32 cellular contexts compared by ENCODE assay signal in the genomic region with DNA sequence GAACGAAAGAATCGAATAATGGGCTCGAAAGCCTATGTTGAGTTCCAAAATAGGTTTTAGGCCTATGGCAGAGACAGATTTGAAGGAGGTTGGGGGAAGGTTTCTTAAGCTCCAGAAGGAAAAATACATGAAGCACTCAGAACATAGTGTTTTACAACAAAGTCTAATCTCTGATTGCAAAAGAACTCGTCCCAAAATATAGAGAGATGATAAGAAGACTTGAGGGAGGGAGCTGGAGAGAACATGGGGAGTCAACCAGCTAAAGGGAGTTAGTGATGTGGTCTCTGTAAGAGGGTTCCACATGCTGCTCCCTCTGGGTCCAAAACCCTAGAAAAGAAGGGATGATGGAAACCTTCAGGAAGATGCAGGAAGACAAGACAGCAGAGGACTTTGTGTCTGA.
"Had no signal": no experiment of that assay in that cellular context is flagged by ENCODE, and none has a peak within 500 bp of the region (broad histone marks: within the 10 kb centered on the region; RNA-seq: fewer than 3 reads in every experiment).

No MANE protein-coding gene starts in this region.

- H3K4me3 Mint-ChIP-seq: activated CD4-positive, alpha-beta memory T cell treated with anti-CD3 and anti-CD28 coated beads for 36 hours; activated CD4-positive, alpha-beta T cell treated with anti-CD3 and anti-CD28 coated beads for 36 hours; activated CD4-positive, alpha-beta T cell treated with anti-CD3 and anti-CD28 coated beads, Interleukin-2, amount 10 ng/mL, durations not matched to agents 24 days and 14 days; activated CD8-positive, alpha-beta memory T cell treated with anti-CD3 and anti-CD28 coated beads, Interleukin-2, amount 10 ng/mL, durations not matched to agents 7 days and 5 days; activated CD8-positive, alpha-beta T cell treated with anti-CD3 and anti-CD28 coated beads, Interleukin-2, amount 10 ng/mL, durations not matched to agents 7 days and 5 days; activated naive CD4-positive, alpha-beta T cell treated with anti-CD3 and anti-CD28 coated beads, Interleukin-2, amount 10 ng/mL, durations not matched to agents 7 days and 5 days; activated naive CD8-positive, alpha-beta T cell treated with anti-CD3 and anti-CD28 coated beads for 36 hours; activated naive CD8-positive, alpha-beta T cell treated with anti-CD3 and anti-CD28 coated beads, Interleukin-2, amount 50 U/mL, for 24 hours; activated T-cell treated with anti-CD3 and anti-CD28 coated beads, Interleukin-2, amount 50 U/mL, for 72 hours; brain; dendritic cell treated with granulocyte-macrophage colony-stimulating factor and Interleukin-4, amounts not matched to agents 40 ng/mL and 50 ng/mL, for 4 days; endodermal cell had no signal

- H3K27ac ChIP-seq: adrenal gland, ascending aorta, breast epithelium, cardiac muscle cell, colonic mucosa, dorsolateral prefrontal cortex, foreskin keratinocyte, gastrocnemius medialis had no signal

- H3K9me3 Mint-ChIP-seq: activated CD4-positive, alpha-beta memory T cell treated with anti-CD3 and anti-CD28 coated beads for 36 hours; activated CD4-positive, alpha-beta T cell treated with anti-CD3 and anti-CD28 coated beads, Interleukin-2, amount 10 ng/mL, durations not matched to agents 24 days and 14 days; activated naive CD4-positive, alpha-beta T cell treated with anti-CD3 and anti-CD28 coated beads, Interleukin-2, amount 10 ng/mL, durations not matched to agents 7 days and 5 days; activated naive CD8-positive, alpha-beta T cell treated with anti-CD3 and anti-CD28 coated beads for 36 hours; activated naive CD8-positive, alpha-beta T cell treated with anti-CD3 and anti-CD28 coated beads, Interleukin-2, amount 50 U/mL, for 24 hours; activated T-cell treated with anti-CD3 and anti-CD28 coated beads, Interleukin-2, amount 50 U/mL, for 72 hours; dendritic cell treated with granulocyte-macrophage colony-stimulating factor and Interleukin-4, amounts not matched to agents 40 ng/mL and 50 ng/mL, for 4 days; endodermal cell had no signal

- H3K4me3 ChIP-seq: adrenal gland, ascending aorta, breast epithelium, cardiac muscle cell, colonic mucosa, dorsolateral prefrontal cortex, gastrocnemius medialis had no signal

- H3K4me1 Mint-ChIP-seq: activated CD4-positive, alpha-beta T cell treated with anti-CD3 and anti-CD28 coated beads for 36 hours; activated CD4-positive, alpha-beta T cell treated with anti-CD3 and anti-CD28 coated beads, Interleukin-2, amount 10 ng/mL, durations not matched to agents 24 days and 14 days; activated CD8-positive, alpha-beta memory T cell treated with anti-CD3 and anti-CD28 coated beads, Interleukin-2, amount 10 ng/mL, durations not matched to agents 7 days and 5 days; activated naive CD4-positive, alpha-beta T cell treated with anti-CD3 and anti-CD28 coated beads, Interleukin-2, amount 10 ng/mL, durations not matched to agents 7 days and 5 days; activated naive CD8-positive, alpha-beta T cell treated with anti-CD3 and anti-CD28 coated beads for 36 hours; activated naive CD8-positive, alpha-beta T cell treated with anti-CD3 and anti-CD28 coated beads, Interleukin-2, amount 50 U/mL, for 24 hours; endodermal cell had no signal

- H3K27me3 ChIP-seq: ascending aorta, breast epithelium, cardiac muscle cell, colonic mucosa, dorsolateral prefrontal cortex, gastrocnemius medialis had no signal

- ATAC-seq: activated CD4-positive, alpha-beta T cell treated with anti-CD3 and anti-CD28 coated beads for 36 hours; activated CD8-positive, alpha-beta memory T cell treated with anti-CD3 and anti-CD28 coated beads, Interleukin-2, amount 10 ng/mL, durations not matched to agents 7 days and 5 days; activated CD8-positive, alpha-beta T cell treated with anti-CD3 and anti-CD28 coated beads, Interleukin-2, amount 10 ng/mL, durations not matched to agents 7 days and 5 days; activated naive CD8-positive, alpha-beta T cell treated with anti-CD3 and anti-CD28 coated beads, Interleukin-2, amount 50 U/mL, for 24 hours; activated T-cell treated with anti-CD3 and anti-CD28 coated beads, Interleukin-2, amount 50 U/mL, for 72 hours; esophagus mucosa; foreskin keratinocyte; gastrocnemius medialis had no signal

- H3K36me3 Mint-ChIP-seq: activated CD4-positive, alpha-beta memory T cell treated with anti-CD3 and anti-CD28 coated beads for 36 hours; activated CD8-positive, alpha-beta memory T cell treated with anti-CD3 and anti-CD28 coated beads, Interleukin-2, amount 10 ng/mL, durations not matched to agents 7 days and 5 days; activated naive CD4-positive, alpha-beta T cell treated with anti-CD3 and anti-CD28 coated beads, Interleukin-2, amount 10 ng/mL, durations not matched to agents 7 days and 5 days; activated naive CD8-positive, alpha-beta T cell treated with anti-CD3 and anti-CD28 coated beads for 36 hours; brain had no signal

- H3K4me1 ChIP-seq: adrenal gland, breast epithelium, colonic mucosa, foreskin keratinocyte, gastrocnemius medialis had no signal

- H3K9me3 ChIP-seq: adrenal gland, ascending aorta, breast epithelium, colonic mucosa, gastrocnemius medialis had no signal

- H3K27me3 Mint-ChIP-seq: activated naive CD8-positive, alpha-beta T cell treated with anti-CD3 and anti-CD28 coated beads for 36 hours; activated naive CD8-positive, alpha-beta T cell treated with anti-CD3 and anti-CD28 coated beads, Interleukin-2, amount 50 U/mL, for 24 hours had no signal

- DNase-seq: activated CD4-positive, alpha-beta memory T cell treated with anti-CD3 and anti-CD28 coated beads for 36 hours; activated CD4-positive, alpha-beta T cell treated with anti-CD3 and anti-CD28 coated beads for 36 hours; activated CD4-positive, alpha-beta T cell treated with anti-CD3 and anti-CD28 coated beads, Interleukin-2, amount 10 ng/mL, durations not matched to agents 24 days and 14 days; activated CD4-positive, CD25-positive, alpha-beta regulatory T cell; activated CD4-positive, CD25-positive, alpha-beta regulatory T cell treated with anti-CD3 and anti-CD28 coated beads, Interleukin-2, amount 50 U/mL, for 72 hours; activated CD8-positive, alpha-beta memory T cell treated with anti-CD3 and anti-CD28 coated beads, Interleukin-2, amount 10 ng/mL, durations not matched to agents 7 days and 5 days; activated CD8-positive, alpha-beta memory T cell treated with anti-CD3 and anti-CD28 coated beads, Interleukin-2, amount 50 U/mL, for 4 hours; activated CD8-positive, alpha-beta T cell treated with anti-CD3 and anti-CD28 coated beads, Interleukin-2, amount 10 ng/mL, durations not matched to agents 7 days and 5 days; activated gamma-delta T cell; activated naive CD4-positive, alpha-beta T cell; activated naive CD4-positive, alpha-beta T cell treated with anti-CD3 and anti-CD28 coated beads, Interleukin-2, amount 10 ng/mL, durations not matched to agents 7 days and 5 days; activated naive CD8-positive, alpha-beta T cell treated with anti-CD3 and anti-CD28 coated beads for 36 hours; activated naive CD8-positive, alpha-beta T cell treated with anti-CD3 and anti-CD28 coated beads, Interleukin-2, amount 50 U/mL, for 24 hours; activated T-cell treated with anti-CD3 and anti-CD28 coated beads, Interleukin-2, amount 50 U/mL, for 1 hour; activated T-cell treated with anti-CD3 and anti-CD28 coated beads, Interleukin-2, amount 50 U/mL, for 72 hours; adrenal gland; central memory CD4-positive, alpha-beta T cell; cerebellar nuclear complex; colonic mucosa; dorsolateral prefrontal cortex; effector memory CD4-positive, alpha-beta T cell; endodermal cell; foreskin keratinocyte; gastrocnemius medialis; glutamatergic neuron; T-helper 2 cell had no signal

- H3K27ac Mint-ChIP-seq: activated CD4-positive, alpha-beta memory T cell treated with anti-CD3 and anti-CD28 coated beads for 36 hours; activated CD4-positive, alpha-beta T cell treated with anti-CD3 and anti-CD28 coated beads for 36 hours; activated CD4-positive, alpha-beta T cell treated with anti-CD3 and anti-CD28 coated beads, Interleukin-2, amount 10 ng/mL, durations not matched to agents 24 days and 14 days; activated CD8-positive, alpha-beta memory T cell treated with anti-CD3 and anti-CD28 coated beads, Interleukin-2, amount 10 ng/mL, durations not matched to agents 7 days and 5 days; activated CD8-positive, alpha-beta T cell treated with anti-CD3 and anti-CD28 coated beads, Interleukin-2, amount 10 ng/mL, durations not matched to agents 7 days and 5 days; activated naive CD4-positive, alpha-beta T cell treated with anti-CD3 and anti-CD28 coated beads, Interleukin-2, amount 10 ng/mL, durations not matched to agents 7 days and 5 days; activated naive CD8-positive, alpha-beta T cell treated with anti-CD3 and anti-CD28 coated beads for 36 hours; activated naive CD8-positive, alpha-beta T cell treated with anti-CD3 and anti-CD28 coated beads, Interleukin-2, amount 50 U/mL, for 24 hours; activated T-cell treated with anti-CD3 and anti-CD28 coated beads, Interleukin-2, amount 50 U/mL, for 72 hours; dendritic cell treated with granulocyte-macrophage colony-stimulating factor and Interleukin-4, amounts not matched to agents 40 ng/mL and 50 ng/mL, for 4 days; endodermal cell had no signal
